ENCODE assay signal across 8 cellular contexts in genomic region chr14:95361373-95362179, GRCh38. TPM values are rescaled to one million over a fixed set of nuclear protein-coding genes. Genes with fewer than 3 reads are reported as not detected.
DNase-seq lines count a peak whose midpoint lies in the region; ATAC-seq, FAIRE-seq and TF ChIP-seq lines count a peak whose summit lies in the region.

No MANE protein-coding gene starts in this region.

- no peaks in the 10 kb centered on the region for H3K36me3 ChIP-seq in PC-9 (ENCODE audit: low read depth)
- H3K36me3 ChIP-seq in bronchial epithelial cell (ENCODE audit: control insufficient read depth, insufficient read depth, low read length), result no peaks in the 10 kb centered on the region
- H3K36me3 ChIP-seq in HepG2 (replicated peaks in 1 of 2; ENCODE audit: control insufficient read depth in 1 of 2, insufficient read depth in 2 of 2, low read length in 2 of 2), result no peaks in the 10 kb centered on the region

- TF ChIP-seq RAD21 in HepG2 (CRISPR knock-in tag; IDR thresholded peaks at IDR 0.05), result peak; percentile 75

- no peaks in the 10 kb centered on the region for H3F3A ChIP-seq in PC-9 (ENCODE audit: insufficient read depth, low read depth)

- H3K4me1 Mint-ChIP-seq in stimulated activated naive CD8-positive, alpha-beta T cell treated with anti-CD3 and anti-CD28 coated beads, Interleukin-15, amount 100 ng/mL, for 72 hours, result peaks cover 5% of the 10 kb centered on the region

- H3K4me1 ChIP-seq in PC-9 (replicated peaks; ENCODE audit: insufficient read depth), result no peaks in the 10 kb centered on the region
- peaks cover 51% of the 10 kb centered on the region for H3K4me1 ChIP-seq in HepG2 (ENCODE audit: insufficient read depth, low read length)

- ATAC-seq in HepG2 (peak; percentile 81), GM21367 (IDR thresholded peaks at IDR 0.05; ENCODE audit: unreplicated experiment) (no peak)
- ATAC-seq in stimulated activated naive CD8-positive, alpha-beta T cell treated with anti-CD3 and anti-CD28 coated beads, Interleukin-15, amount 100 ng/mL, for 72 hours, result peak; percentile 71

- FAIRE-seq in GM19239 (lab: Jason Lieb, UNC), result peak; percentile 87
- FAIRE-seq in bronchial epithelial cell (lab: Jason Lieb, UNC), result peak; percentile 13
- FAIRE-seq in HepG2 (lab: Jason Lieb, UNC), result no peak

- in situ Hi-C loops in HepG2 (cut with HindIII; ENCODE audit: extremely low pct_ligation_motif_present, low pct_unique_long_range_greater_than_20kb), result no loop called here

- H3K9me3 Mint-ChIP-seq in stimulated activated naive CD8-positive, alpha-beta T cell treated with anti-CD3 and anti-CD28 coated beads, Interleukin-15, amount 100 ng/mL, for 72 hours, result no peaks in the 10 kb centered on the region

- TF ChIP-seq CTCF in AG04450 (IDR thresholded peaks at IDR 0.05; ENCODE audit: low read depth, low read length) (peak; percentile 30), PC-9 (conservative IDR thresholded peaks at IDR 0.05) (peak; percentile 57), bronchial epithelial cell (IDR thresholded peaks at IDR 0.05; ENCODE audit: insufficient read depth, low read length, severe bottlenecking) (peak; percentile 78), HepG2 (CRISPR knock-in tag; IDR thresholded peaks at IDR 0.05) (peak; percentile 84)

- no peak overlapping the region for H3K4me3 ChIP-seq in AG04450 (ENCODE audit: low read depth, low read length)
- H3K4me3 ChIP-seq in PC-9, result no peak overlapping the region
- no peak overlapping the region for H3K4me3 ChIP-seq in bronchial epithelial cell (ENCODE audit: low read depth, low read length)
- peak overlapping the region in 2 of 3 experiments; percentile 46 to 51; a peak in 3 of 6 replicates for H3K4me3 ChIP-seq in HepG2 (replicated peaks in 1 of 3; ENCODE audit: insufficient read depth in 1 of 3, low read depth in 2 of 3, low read length in 3 of 3)

- H3K4me3 Mint-ChIP-seq in stimulated activated naive CD8-positive, alpha-beta T cell treated with anti-CD3 and anti-CD28 coated beads, Interleukin-15, amount 100 ng/mL, for 72 hours, result no peak overlapping the region

- BruUV-seq in PC-9 (replicated peaks; lab: Mats Ljungman, UMichigan), result no TSS peak
- BruUV-seq in HepG2 (replicated peaks; lab: Mats Ljungman, UMichigan), result no TSS peak

- DNase-seq in AG04450 (ENCODE audit: low read depth, low spot score), result no peak
- DNase-seq in GM19239 (ENCODE audit: insufficient read length, low spot score), result peak; percentile 65
- DNase-seq in PC-9, result peak in 1 of 2 experiments; percentile 2
- DNase-seq in bronchial epithelial cell (ENCODE audit: low read depth), result peak; percentile 25
- DNase-seq in HepG2 (ENCODE audit: low spot score), result no peak
- DNase-seq in stimulated activated naive CD8-positive, alpha-beta T cell treated with anti-CD3 and anti-CD28 coated beads, Interleukin-15, amount 100 ng/mL, for 72 hours, result peak; percentile 23 to 44
- DNase-seq in NCI-H1105 treated with DMSO at 0.1 percent for 48 hours (lab: John Stamatoyannopoulos, UW), result no peak

- H3K27me3 Mint-ChIP-seq in stimulated activated naive CD8-positive, alpha-beta T cell treated with anti-CD3 and anti-CD28 coated beads, Interleukin-15, amount 100 ng/mL, for 72 hours, result peaks cover 77% of the 10 kb centered on the region

- H3K9me2 ChIP-seq in PC-9 (ENCODE audit: insufficient read depth), result no peaks in the 10 kb centered on the region

- no peak overlapping the region for H3K27ac Mint-ChIP-seq in stimulated activated naive CD8-positive, alpha-beta T cell treated with anti-CD3 and anti-CD28 coated beads, Interleukin-15, amount 100 ng/mL, for 72 hours

- H4K20me1 ChIP-seq in PC-9 (ENCODE audit: insufficient read depth) (no peaks in the 10 kb centered on the region), HepG2 (ENCODE audit: insufficient read depth, low read length) (no peaks in the 10 kb centered on the region)

- no peak overlapping the region for H3K4me2 ChIP-seq in PC-9
- peak overlapping the region; percentile 71 for H3K4me2 ChIP-seq in HepG2 (ENCODE audit: low read depth, low read length)

- 0% methylated on average over 10 of the region's 20 CpGs for WGBS in HepG2 (ENCODE audit: low lambda C conversion rate)

- peaks cover 6% of the 10 kb centered on the region for H3K27me3 ChIP-seq in AG04450 (ENCODE audit: control insufficient read depth, insufficient read depth, low read length)
- no peaks in the 10 kb centered on the region for H3K27me3 ChIP-seq in PC-9 (ENCODE audit: insufficient read depth, low read depth)
- H3K27me3 ChIP-seq in bronchial epithelial cell (ENCODE audit: control insufficient read depth, insufficient read depth, low read length), result peaks cover 9% of the 10 kb centered on the region
- H3K27me3 ChIP-seq in HepG2 (ENCODE audit: control insufficient read depth in 1 of 2, insufficient read depth in 2 of 2, low read length in 2 of 2), result no peaks in the 10 kb centered on the region

- CTCF ChIA-PET in AG04450 (lab: Charles Lee) (interaction anchor here (1.3 kb wide), 1 partner anchor 672 kb away, joined by 3 read pairs; no protein-coding TSS in a partner anchor), PC-9 (lab: Charles Lee) (no interaction called here), HepG2 (lab: Yijun Ruan, JAX; ENCODE audit: low intra/inter-chr PET ratio, low total read pairs) (interaction anchor here (1.6 kb wide), 1 partner anchor 132 kb away, joined by 4 read pairs; no protein-coding TSS in a partner anchor)

- intact Hi-C loops in PC-9 (cut with micrococcal nuclease; ENCODE audit: unreplicated experiment), result no loop called here
- intact Hi-C loops in HepG2 (cut with micrococcal nuclease; ENCODE audit: unreplicated experiment), result loop anchor here (10.0 kb wide), 1 partner anchor 247 kb away; no protein-coding TSS in a partner anchor

- POLR2A ChIA-PET in AG04450 (lab: Yijun Ruan, JAX) (no interaction called here), PC-9 (lab: Charles Lee; ENCODE audit: unreplicated experiment) (no interaction called here), HepG2 (lab: Yijun Ruan, JAX) (interaction anchor here (1.0 kb wide), 1 partner anchor 42 kb away, joined by 4 read pairs; the partner anchor contains the start of gene CLMN)

- no peak for TF ChIP-seq POLR2A in HepG2 (IDR thresholded peaks at IDR 0.05; ENCODE audit: insufficient read depth in 1 of 2, low read depth in 2 of 2, low read length in 2 of 2)

- H3K79me2 ChIP-seq in PC-9 (ENCODE audit: low read depth), result no peaks in the 10 kb centered on the region
- H3K79me2 ChIP-seq in HepG2 (ENCODE audit: insufficient read depth, low read length), result no peaks in the 10 kb centered on the region

- TF ChIP-seq EP300 in HepG2 (IDR thresholded peaks at IDR 0.05; ENCODE audit: low read depth in 2 of 2, low read length in 2 of 2) (no peak), HepG2 (CRISPR knock-in tag; IDR thresholded peaks at IDR 0.05; ENCODE audit: borderline replicate concordance) (no peak)

- no peak overlapping the region for H3K9ac ChIP-seq in HepG2 (ENCODE audit: insufficient read depth, low read depth, low read length)

- H2AFZ ChIP-seq in PC-9 (no peak overlapping the region), HepG2 (ENCODE audit: low read length) (no peak overlapping the region)

- no peak overlapping the region for H3K27ac ChIP-seq in AG04450 (ENCODE audit: low read depth, low read length)
- no peak overlapping the region for H3K27ac ChIP-seq in PC-9
- H3K27ac ChIP-seq in HepG2 (ENCODE audit: extremely low read length, insufficient read depth, low read length), result no peak overlapping the region

- H3K9me3 ChIP-seq in AG04450 (ENCODE audit: control insufficient read depth, insufficient read depth, low read length) (no peaks in the 10 kb centered on the region; the same call in 1 of the 2 replicates), PC-9 (ENCODE audit: insufficient read depth, low read depth) (no peaks in the 10 kb centered on the region), HepG2 (ENCODE audit: low read length) (no peaks in the 10 kb centered on the region)

TF ChIP-seq in HepG2, 621 proteins besides CTCF, POLR2A, EP300 and RAD21 (continues in another document):
- no peak for TF ChIP-seq RARG (CRISPR knock-in tag; IDR thresholded peaks at IDR 0.05; ENCODE audit: low read depth)

RNA-seq across cellular contexts. Expression of gene CLMN, which starts 41.9 kb away (rescaled TPM):
- 0.09 TPM in 2 replicates for polyA plus RNA-seq in AG04450 (2011; rRNA removed)
- polyA minus RNA-seq in AG04450 (2011; rRNA and poly(A)+ RNA removed), result 0.04 and 0.05 TPM in 2 replicates
- 15.8 and 18.3 TPM in 2 replicates for total RNA-seq in PC-9 (2021)
- 2.2 and 3.9 TPM in 2 replicates for total RNA-seq in bronchial epithelial cell
- 15.1 and 16.2 TPM in 2 replicates for total RNA-seq in HepG2 (2016; rRNA removed; fragmentation: Illumina TruSeq; extraction: Trizol)
- 4.4 and 5.9 TPM in 2 replicates for total RNA-seq in HepG2 (2016; cell fraction: cytosol; rRNA removed; fragmentation: Illumina TruSeq; extraction: Trizol; ENCODE audit: low read depth)
- total RNA-seq in HepG2 (2016; cell fraction: insoluble cytoplasmic fraction; rRNA removed; fragmentation: Illumina TruSeq; extraction: Trizol), result 13.1 and 14.8 TPM in 2 replicates
- 8.6 and 9.0 TPM in 2 replicates for total RNA-seq in HepG2 (2016; cell fraction: membrane; rRNA removed; fragmentation: Illumina TruSeq; extraction: Trizol)
- 21.4 and 22.0 TPM in 2 replicates for total RNA-seq in HepG2 (2016; cell fraction: nucleus; rRNA removed; fragmentation: Illumina TruSeq; extraction: Trizol)
- polyA plus RNA-seq in HepG2 (2011; rRNA removed), result 16.4 and 16.7 TPM in 2 replicates
- polyA plus RNA-seq in HepG2 (2011; cell fraction: cytosol; rRNA removed), result 5.7 and 6.9 TPM in 2 replicates
- 55.9 and 58.4 TPM in 2 replicates for polyA plus RNA-seq in HepG2 (2011; cell fraction: nucleus; rRNA removed)
- 12.5 and 17.3 TPM in 2 replicates for polyA plus RNA-seq in HepG2 (2012)
- polyA plus RNA-seq in HepG2 (2016; cell fraction: cytosol; fragmentation: Illumina TruSeq; extraction: Trizol; ENCODE audit: low read depth), result 4.6 and 4.9 TPM in 2 replicates
- polyA plus RNA-seq in HepG2 (2016; cell fraction: insoluble cytoplasmic fraction; fragmentation: Illumina TruSeq; extraction: Trizol; ENCODE audit: low read depth), result 10.5 and 11.4 TPM in 2 replicates
- polyA plus RNA-seq in HepG2 (2016; cell fraction: membrane; fragmentation: Illumina TruSeq; extraction: Trizol; ENCODE audit: low read depth), result 7.1 and 7.5 TPM in 2 replicates
- polyA plus RNA-seq in HepG2 (2016; cell fraction: nucleus; fragmentation: Illumina TruSeq; extraction: Trizol; ENCODE audit: insufficient read depth, low read depth), result 24.4 and 27.2 TPM in 2 replicates
- 0.51 and 12.1 TPM in 2 replicates for polyA minus RNA-seq in HepG2 (2011; rRNA and poly(A)+ RNA removed; ENCODE audit: low replicate concordance)
- polyA minus RNA-seq in HepG2 (2011; cell fraction: cytosol; rRNA and poly(A)+ RNA removed), result 8.5 and 10.6 TPM in 2 replicates
- polyA minus RNA-seq in HepG2 (2011; cell fraction: nucleus; rRNA and poly(A)+ RNA removed), result 45.1 and 53.1 TPM in 2 replicates

Comparison
In these comparisons a context has a peak if more than half of its experiments do, and no peak if none do; other contexts are left out.
1. DNase-seq: peak in GM19239 (single experiment), bronchial epithelial cell (single experiment) and stimulated activated naive CD8-positive, alpha-beta T cell treated with anti-CD3 and anti-CD28 coated beads, Interleukin-15, amount 100 ng/mL, for 72 hours (2 of 2); none in AG04450 (single experiment), HepG2 (single experiment) and NCI-H1105 treated with DMSO at 0.1 percent for 48 hours (single experiment).
2. H3K4me3 ChIP-seq: peak in HepG2 (2 of 3); none in AG04450 (single experiment), PC-9 (single experiment) and bronchial epithelial cell (single experiment).
3. CTCF ChIP-seq: peak in every context shown above with its lines; median percentile 84 in HepG2; 78 in bronchial epithelial cell; 57 in PC-9; 30 in AG04450.